Comparison of ENCODE assay signal across 22 cellular contexts in the genomic region with DNA sequence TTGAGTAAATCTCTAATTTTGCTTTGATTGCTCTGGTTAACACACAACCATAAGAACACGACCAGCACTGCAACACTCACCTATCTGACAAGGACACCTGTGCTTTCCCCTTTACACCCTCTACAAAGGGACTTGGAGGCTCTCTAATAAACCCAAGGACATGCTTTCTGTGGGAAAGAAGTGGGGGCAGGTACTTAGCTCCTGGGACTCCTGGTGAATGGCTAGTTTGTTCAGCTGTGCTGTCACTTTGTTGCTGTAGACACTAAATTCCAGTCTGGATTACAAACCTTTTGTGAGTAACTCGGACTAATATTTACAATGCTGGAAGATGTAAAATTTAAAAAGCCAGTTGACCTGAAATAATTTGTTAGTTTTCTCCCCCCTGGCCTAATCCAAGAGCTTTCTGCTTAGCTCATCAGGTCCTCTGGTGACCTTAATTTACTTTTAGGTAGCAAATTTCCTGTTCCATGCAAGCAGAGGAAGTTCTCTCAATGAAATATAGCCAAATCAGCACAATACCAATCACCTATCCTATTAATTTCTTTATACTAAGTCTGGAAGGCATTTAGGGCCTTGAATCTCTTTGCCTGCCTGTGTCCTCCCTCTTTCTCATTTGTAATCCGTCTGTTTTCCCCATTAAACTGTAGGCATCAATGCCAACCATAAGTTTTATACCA.
A peak's percentile ranks its signal among the peaks of the same experiment; 100 is the strongest.
DNase-seq lines count a peak whose midpoint lies in the region; ATAC-seq lines count a peak whose summit lies in the region.
"Had no signal": no experiment of that assay in that cellular context is flagged by ENCODE, and none has a peak within 500 bp of the region (broad histone marks: within the 10 kb centered on the region; RNA-seq: fewer than 3 reads in every experiment).

No MANE protein-coding gene starts in this region.

- no peak overlapping the region for H3K9ac ChIP-seq in mesenchymal stem cell (ENCODE audit: low read length)

- H3K4me3 ChIP-seq in mesenchymal stem cell (ENCODE audit: insufficient read depth in 1 of 2, low read depth in 1 of 2, low read length in 2 of 2) = no peak overlapping the region
- H3K4me3 ChIP-seq: coronary artery had no signal

- H3K36me3 ChIP-seq in mesenchymal stem cell (ENCODE audit: control insufficient read depth in 1 of 2, insufficient read depth in 2 of 2, low read depth in 1 of 2, low read length in 2 of 2) = no peaks in the 10 kb centered on the region
- H3K36me3 ChIP-seq: BE2C had no signal

- no peaks in the 10 kb centered on the region for H3K9me3 ChIP-seq in mesenchymal stem cell (ENCODE audit: control insufficient read depth, low read length)
- H3K9me3 ChIP-seq: BE2C had no signal

- H3K79me1 ChIP-seq in mesenchymal stem cell (replicated peaks; ENCODE audit: low read length, poor library complexity, severe bottlenecking) = no peaks in the 10 kb centered on the region

- H2AFZ ChIP-seq in mesenchymal stem cell (ENCODE audit: low read depth, low read length) = no peak overlapping the region

- H2BK120ac ChIP-seq in mesenchymal stem cell (ENCODE audit: low read depth, low read length) = no peak overlapping the region

- no peak overlapping the region for H2BK12ac ChIP-seq in mesenchymal stem cell (ENCODE audit: low read length in 2 of 2)

- H3K18ac ChIP-seq in mesenchymal stem cell (ENCODE audit: low read depth in 1 of 2, low read length in 2 of 2) = no peak overlapping the region

- H3K4me2 ChIP-seq in mesenchymal stem cell (ENCODE audit: low read length, poor library complexity, severe bottlenecking) = no peak overlapping the region

- H3K4me1 ChIP-seq in mesenchymal stem cell (ENCODE audit: control insufficient read depth, insufficient read depth, low read depth, low read length) = peaks cover 4% of the 10 kb centered on the region

- H3K14ac ChIP-seq in mesenchymal stem cell (ENCODE audit: low read length in 2 of 2) = no peak overlapping the region

- no peak overlapping the region for H3K23ac ChIP-seq in mesenchymal stem cell (ENCODE audit: low read length in 2 of 2)

- no peak overlapping the region for H3K27ac ChIP-seq in mesenchymal stem cell (ENCODE audit: low read length, poor library complexity, severe bottlenecking)
- H3K27ac ChIP-seq: coronary artery had no signal

- H2AK5ac ChIP-seq in mesenchymal stem cell (ENCODE audit: low read length, severe bottlenecking) = no peak overlapping the region

- 84% methylated on average over 1 of the region's 3 CpGs for WGBS in mesenchymal stem cell

- H2BK15ac ChIP-seq in mesenchymal stem cell (ENCODE audit: low read depth, poor library complexity, severe bottlenecking) = peak overlapping the region; percentile 67

- no peaks in the 10 kb centered on the region for H3K27me3 ChIP-seq in mesenchymal stem cell (ENCODE audit: control insufficient read depth in 1 of 2, insufficient read depth in 1 of 2, low read length in 2 of 2)
- H3K27me3 ChIP-seq: BE2C had no signal

- H3K4ac ChIP-seq in mesenchymal stem cell (ENCODE audit: low read depth in 1 of 2, low read length in 2 of 2) = no peak overlapping the region

- no peak for ATAC-seq in HG02885 (IDR thresholded peaks at IDR 0.05; ENCODE audit: poor library complexity, unreplicated experiment)
- no peak for ATAC-seq in HG02840 (IDR thresholded peaks at IDR 0.05; ENCODE audit: low FRiP score, unreplicated experiment)
- ATAC-seq: activated CD8-positive, alpha-beta T cell treated with anti-CD3 and anti-CD28 coated beads, Interleukin-2, amount 10 ng/mL, durations not matched to agents 7 days and 5 days; activated T-cell treated with anti-CD3 and anti-CD28 coated beads, Interleukin-2, amount 50 U/mL, for 4 hours; natural killer cell treated with Interleukin-12 subunit alpha and Interleukin-12 subunit beta and Interleukin-15 and Interleukin-18, amount 100 ng/mL, for 72 hours had no signal

- no peak overlapping the region for H2BK5ac ChIP-seq in mesenchymal stem cell (ENCODE audit: low read depth, low read length, poor library complexity, severe bottlenecking)

- H4K8ac ChIP-seq in mesenchymal stem cell (ENCODE audit: low read length) = no peak overlapping the region

- DNase-seq in NCI-H345 (lab: John Stamatoyannopoulos, UW) = peak; percentile 14
- DNase-seq in NCI-H345 treated with DMSO at 0.1 percent for 48 hours (lab: John Stamatoyannopoulos, UW; ENCODE audit: unreplicated experiment) = no peak
- peak; percentile 6 for DNase-seq in DMS53 treated with DMSO at 0.1 percent for 48 hours (lab: John Stamatoyannopoulos, UW; ENCODE audit: unreplicated experiment)
- DNase-seq in NCI-H748 treated with DMSO at 0.1 percent for 48 hours (lab: John Stamatoyannopoulos, UW) = peak; percentile 11
- DNase-seq in mesenchymal stem cell = no peak
- no peak for DNase-seq in NCI-H524 treated with DMSO at 0.1 percent for 48 hours (lab: John Stamatoyannopoulos, UW)
- DNase-seq: 8988T; activated CD8-positive, alpha-beta T cell treated with anti-CD3 and anti-CD28 coated beads, Interleukin-2, amount 10 ng/mL, durations not matched to agents 7 days and 5 days; activated naive CD8-positive, alpha-beta T cell treated with anti-CD3 and anti-CD28 coated beads, Interleukin-2, amount 10 ng/mL, durations not matched to agents 7 days and 5 days; activated T-cell treated with anti-CD3 and anti-CD28 coated beads, Interleukin-2, amount 50 U/mL, for 4 hours; BE2C; DMS 273 treated with DMSO at 0.1 percent for 48 hours; foreskin fibroblast; hypothalamus; NCI-H187; NCI-H526; posterior cingulate gyrus; T-helper 9 cell had no signal

- H4K91ac ChIP-seq in mesenchymal stem cell (ENCODE audit: low read length) = peak overlapping the region; percentile 39

Comparison
In these comparisons a context has a peak if more than half of its experiments do, and no peak if none do; other contexts are left out.
1. DNase-seq: peak in NCI-H345 (single experiment), DMS53 treated with DMSO at 0.1 percent for 48 hours (single experiment) and NCI-H748 treated with DMSO at 0.1 percent for 48 hours (single experiment); none in NCI-H345 treated with DMSO at 0.1 percent for 48 hours (single experiment), mesenchymal stem cell (single experiment) and NCI-H524 treated with DMSO at 0.1 percent for 48 hours (single experiment).